ENCODE assay signal across 8 cellular contexts in the genomic region with DNA sequence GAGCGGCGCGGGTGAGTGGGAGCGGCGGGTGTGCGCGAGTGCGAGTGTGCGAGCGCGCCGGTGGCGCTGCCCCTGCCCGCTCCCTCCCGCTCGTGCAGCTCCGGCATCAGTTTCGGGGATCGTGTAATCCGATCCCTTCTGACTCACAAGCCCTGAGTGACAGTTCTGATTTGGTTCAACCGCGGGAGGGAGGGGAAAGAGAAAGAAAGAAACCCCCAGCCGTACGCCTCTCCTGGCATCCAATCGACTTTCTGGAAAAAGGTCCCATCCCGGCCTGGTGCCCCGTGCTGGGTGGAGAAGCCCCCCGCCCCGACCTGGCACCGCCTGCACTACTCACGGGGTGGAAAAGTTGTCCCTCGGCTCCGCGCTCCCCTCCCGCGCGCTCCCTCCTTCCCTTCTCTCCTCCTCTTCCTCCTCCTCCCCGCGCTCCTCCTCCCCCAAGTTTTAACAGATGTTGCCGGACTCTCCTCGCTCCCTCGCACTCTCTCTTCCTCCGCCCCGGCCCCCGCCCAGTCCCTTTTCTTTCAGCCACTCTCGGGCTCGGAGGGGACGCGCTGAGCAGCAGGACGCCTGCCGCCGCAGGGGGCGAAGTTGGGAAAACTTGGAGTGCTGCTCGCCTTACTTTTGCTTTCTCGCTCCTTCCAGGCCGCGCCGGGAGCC.
DNase-seq lines count a peak whose midpoint lies in the region; ATAC-seq and TF ChIP-seq lines count a peak whose summit lies in the region.

Gene GLI3 (minus strand): TSS at position 48 of the 660 bp plus-strand sequence. CDS start 13,956 bp downstream, outside the sequence.

- H3K36me3 Mint-ChIP-seq in activated naive CD4-positive, alpha-beta T cell treated with anti-CD3 and anti-CD28 coated beads, Interleukin-2, amount 50 U/mL, for 24 hours = no peaks in the 10 kb centered on the region

- peaks cover 13% of the 10 kb centered on the region for H3K4me1 Mint-ChIP-seq in activated naive CD4-positive, alpha-beta T cell treated with anti-CD3 and anti-CD28 coated beads, Interleukin-2, amount 50 U/mL, for 24 hours

- no peaks in the 10 kb centered on the region for H3K27me3 ChIP-seq in brain microvascular endothelial cell (replicated peaks)

- no peaks in the 10 kb centered on the region for H3K36me3 ChIP-seq in brain microvascular endothelial cell (replicated peaks)

- peaks cover 3% of the 10 kb centered on the region for H3K9me3 Mint-ChIP-seq in activated naive CD4-positive, alpha-beta T cell treated with anti-CD3 and anti-CD28 coated beads, Interleukin-2, amount 50 U/mL, for 24 hours

- in situ Hi-C loops in brain microvascular endothelial cell (cut with HindIII; ENCODE audit: low pct_ligation_motif_present, low sequenced_read_pairs) = loop anchor here (25.0 kb wide), 1 partner anchor 250 kb away; no protein-coding TSS in a partner anchor

- no peak for DNase-seq in activated naive CD4-positive, alpha-beta T cell treated with Interleukin-2 at 50 U/mL for 16 hours
- DNase-seq in NCI-H226 (peak; percentile 97), brain microvascular endothelial cell (peak; percentile 87), retina (peak; percentile 91), UCSD-AML1 (lab: John Stamatoyannopoulos, UW; ENCODE audit: unreplicated experiment) (no peak)

- H3K4me3 ChIP-seq in brain microvascular endothelial cell (ENCODE audit: low read depth, low read length) = peak within 1 kb of the TSS; percentile 85
- H3K4me3 ChIP-seq in iPS-11a (ENCODE audit: low read depth, low read length) = peak within 1 kb of the TSS; percentile 75

- H3K27ac ChIP-seq in brain microvascular endothelial cell = peak within 1 kb of the TSS; percentile 80

- H3K27me3 Mint-ChIP-seq in activated naive CD4-positive, alpha-beta T cell treated with anti-CD3 and anti-CD28 coated beads, Interleukin-2, amount 50 U/mL, for 24 hours = peaks cover 48% of the 10 kb centered on the region

- peak; percentile 61 for ATAC-seq in HG02623 (IDR thresholded peaks at IDR 0.05; ENCODE audit: unreplicated experiment)

- H3K4me3 Mint-ChIP-seq in activated naive CD4-positive, alpha-beta T cell treated with anti-CD3 and anti-CD28 coated beads, Interleukin-2, amount 50 U/mL, for 24 hours = peak within 1 kb of the TSS; percentile 80

- no peak within 1 kb of the TSS for H3K27ac Mint-ChIP-seq in activated naive CD4-positive, alpha-beta T cell treated with anti-CD3 and anti-CD28 coated beads, Interleukin-2, amount 50 U/mL, for 24 hours

- peak; percentile 57 for TF ChIP-seq CTCF in brain microvascular endothelial cell (IDR thresholded peaks at IDR 0.05; ENCODE audit: low read depth, low read length, missing control alignments)

Comparison
In these comparisons a context has a peak if more than half of its experiments do, and no peak if none do; other contexts are left out.
1. DNase-seq: peak in NCI-H226 (single experiment), brain microvascular endothelial cell (single experiment) and retina (single experiment); none in activated naive CD4-positive, alpha-beta T cell treated with Interleukin-2 at 50 U/mL for 16 hours (single experiment) and UCSD-AML1 (single experiment).